1 cellular context compared by ENCODE assay signal in genomic region chr20:19181552-19181951, GRCh38.
TF ChIP-seq lines count a peak whose summit lies in the region.

No MANE protein-coding gene starts in this region.

TF ChIP-seq in GM12878, 131 proteins besides CTCF, POLR2A, EP300 and RAD21:
- no peak for TF ChIP-seq CHD4 (IDR thresholded peaks at IDR 0.05)
- TF ChIP-seq, protein P1, sequence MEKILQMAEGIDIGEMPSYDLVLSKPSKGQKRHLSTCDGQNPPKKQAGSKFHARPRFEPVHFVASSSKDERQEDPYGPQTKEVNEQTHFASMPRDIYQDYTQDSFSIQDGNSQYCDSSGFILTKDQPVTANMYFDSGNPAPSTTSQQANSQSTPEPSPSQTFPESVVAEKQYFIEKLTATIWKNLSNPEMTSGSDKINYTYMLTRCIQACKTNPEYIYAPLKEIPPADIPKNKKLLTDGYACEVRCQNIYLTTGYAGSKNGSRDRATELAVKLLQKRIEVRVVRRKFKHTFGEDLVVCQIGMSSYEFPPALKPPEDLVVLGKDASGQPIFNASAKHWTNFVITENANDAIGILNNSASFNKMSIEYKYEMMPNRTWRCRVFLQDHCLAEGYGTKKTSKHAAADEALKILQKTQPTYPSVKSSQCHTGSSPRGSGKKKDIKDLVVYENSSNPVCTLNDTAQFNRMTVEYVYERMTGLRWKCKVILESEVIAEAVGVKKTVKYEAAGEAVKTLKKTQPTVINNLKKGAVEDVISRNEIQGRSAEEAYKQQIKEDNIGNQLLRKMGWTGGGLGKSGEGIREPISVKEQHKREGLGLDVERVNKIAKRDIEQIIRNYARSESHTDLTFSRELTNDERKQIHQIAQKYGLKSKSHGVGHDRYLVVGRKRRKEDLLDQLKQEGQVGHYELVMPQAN (conservative IDR thresholded peaks at IDR 0.05): no peak
- no peak for TF ChIP-seq MYC (IDR thresholded peaks at IDR 0.05; ENCODE audit: insufficient read depth, insufficient read length, insufficient replicate concordance, low read length, severe bottlenecking)
- TF ChIP-seq, protein P2, sequence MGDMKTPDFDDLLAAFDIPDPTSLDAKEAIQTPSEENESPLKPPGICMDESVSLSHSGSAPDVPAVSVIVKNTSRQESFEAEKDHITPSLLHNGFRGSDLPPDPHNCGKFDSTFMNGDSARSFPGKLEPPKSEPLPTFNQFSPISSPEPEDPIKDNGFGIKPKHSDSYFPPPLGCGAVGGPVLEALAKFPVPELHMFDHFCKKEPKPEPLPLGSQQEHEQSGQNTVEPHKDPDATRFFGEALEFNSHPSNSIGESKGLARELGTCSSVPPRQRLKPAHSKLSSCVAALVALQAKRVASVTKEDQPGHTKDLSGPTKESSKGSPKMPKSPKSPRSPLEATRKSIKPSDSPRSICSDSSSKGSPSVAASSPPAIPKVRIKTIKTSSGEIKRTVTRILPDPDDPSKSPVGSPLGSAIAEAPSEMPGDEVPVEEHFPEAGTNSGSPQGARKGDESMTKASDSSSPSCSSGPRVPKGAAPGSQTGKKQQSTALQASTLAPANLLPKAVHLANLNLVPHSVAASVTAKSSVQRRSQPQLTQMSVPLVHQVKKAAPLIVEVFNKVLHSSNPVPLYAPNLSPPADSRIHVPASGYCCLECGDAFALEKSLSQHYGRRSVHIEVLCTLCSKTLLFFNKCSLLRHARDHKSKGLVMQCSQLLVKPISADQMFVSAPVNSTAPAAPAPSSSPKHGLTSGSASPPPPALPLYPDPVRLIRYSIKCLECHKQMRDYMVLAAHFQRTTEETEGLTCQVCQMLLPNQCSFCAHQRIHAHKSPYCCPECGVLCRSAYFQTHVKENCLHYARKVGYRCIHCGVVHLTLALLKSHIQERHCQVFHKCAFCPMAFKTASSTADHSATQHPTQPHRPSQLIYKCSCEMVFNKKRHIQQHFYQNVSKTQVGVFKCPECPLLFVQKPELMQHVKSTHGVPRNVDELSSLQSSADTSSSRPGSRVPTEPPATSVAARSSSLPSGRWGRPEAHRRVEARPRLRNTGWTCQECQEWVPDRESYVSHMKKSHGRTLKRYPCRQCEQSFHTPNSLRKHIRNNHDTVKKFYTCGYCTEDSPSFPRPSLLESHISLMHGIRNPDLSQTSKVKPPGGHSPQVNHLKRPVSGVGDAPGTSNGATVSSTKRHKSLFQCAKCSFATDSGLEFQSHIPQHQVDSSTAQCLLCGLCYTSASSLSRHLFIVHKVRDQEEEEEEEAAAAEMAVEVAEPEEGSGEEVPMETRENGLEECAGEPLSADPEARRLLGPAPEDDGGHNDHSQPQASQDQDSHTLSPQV (IDR thresholded peaks at IDR 0.05): no peak
- TF ChIP-seq LARP7 (IDR thresholded peaks at IDR 0.05): no peak
- TF ChIP-seq ZBTB11 (CRISPR knock-in tag; IDR thresholded peaks at IDR 0.05): no peak
- TF ChIP-seq ZBED1 (IDR thresholded peaks at IDR 0.05; ENCODE audit: borderline replicate concordance): no peak
- no peak for TF ChIP-seq ZNF622 (IDR thresholded peaks at IDR 0.05)
- peak; percentile 75; the same call in 1 of the 2 replicates for TF ChIP-seq BCL11A (IDR thresholded peaks at IDR 0.05; ENCODE audit: low read depth, low read length)
- TF ChIP-seq ZNF207 (IDR thresholded peaks at IDR 0.05; ENCODE audit: borderline replicate concordance): no peak
- TF ChIP-seq, protein P3, sequence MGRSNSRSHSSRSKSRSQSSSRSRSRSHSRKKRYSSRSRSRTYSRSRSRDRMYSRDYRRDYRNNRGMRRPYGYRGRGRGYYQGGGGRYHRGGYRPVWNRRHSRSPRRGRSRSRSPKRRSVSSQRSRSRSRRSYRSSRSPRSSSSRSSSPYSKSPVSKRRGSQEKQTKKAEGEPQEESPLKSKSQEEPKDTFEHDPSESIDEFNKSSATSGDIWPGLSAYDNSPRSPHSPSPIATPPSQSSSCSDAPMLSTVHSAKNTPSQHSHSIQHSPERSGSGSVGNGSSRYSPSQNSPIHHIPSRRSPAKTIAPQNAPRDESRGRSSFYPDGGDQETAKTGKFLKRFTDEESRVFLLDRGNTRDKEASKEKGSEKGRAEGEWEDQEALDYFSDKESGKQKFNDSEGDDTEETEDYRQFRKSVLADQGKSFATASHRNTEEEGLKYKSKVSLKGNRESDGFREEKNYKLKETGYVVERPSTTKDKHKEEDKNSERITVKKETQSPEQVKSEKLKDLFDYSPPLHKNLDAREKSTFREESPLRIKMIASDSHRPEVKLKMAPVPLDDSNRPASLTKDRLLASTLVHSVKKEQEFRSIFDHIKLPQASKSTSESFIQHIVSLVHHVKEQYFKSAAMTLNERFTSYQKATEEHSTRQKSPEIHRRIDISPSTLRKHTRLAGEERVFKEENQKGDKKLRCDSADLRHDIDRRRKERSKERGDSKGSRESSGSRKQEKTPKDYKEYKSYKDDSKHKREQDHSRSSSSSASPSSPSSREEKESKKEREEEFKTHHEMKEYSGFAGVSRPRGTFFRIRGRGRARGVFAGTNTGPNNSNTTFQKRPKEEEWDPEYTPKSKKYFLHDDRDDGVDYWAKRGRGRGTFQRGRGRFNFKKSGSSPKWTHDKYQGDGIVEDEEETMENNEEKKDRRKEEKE (IDR thresholded peaks at IDR 0.05): no peak
- TF ChIP-seq RBBP5 (conservative IDR thresholded peaks at IDR 0.05): no peak
- no peak for TF ChIP-seq BRCA1 (IDR thresholded peaks at IDR 0.05; ENCODE audit: low read depth, low read length)
- no peak for TF ChIP-seq POU2F2 (IDR thresholded peaks at IDR 0.05; ENCODE audit: borderline replicate concordance, low read depth, low read length)
- no peak for TF ChIP-seq ETV6 (conservative IDR thresholded peaks at IDR 0.05 in 1 of 2, IDR thresholded peaks at IDR 0.05 in 1 of 2; ENCODE audit: borderline replicate concordance in 1 of 2, low read depth in 1 of 2)
- no peak for TF ChIP-seq RCOR1 (conservative IDR thresholded peaks at IDR 0.05; ENCODE audit: low read depth, low read length)
- no peak for TF ChIP-seq YBX1 (IDR thresholded peaks at IDR 0.05)
- TF ChIP-seq NFYA (IDR thresholded peaks at IDR 0.05; ENCODE audit: borderline replicate concordance, low read depth, low read length): no peak
- TF ChIP-seq, protein P4, sequence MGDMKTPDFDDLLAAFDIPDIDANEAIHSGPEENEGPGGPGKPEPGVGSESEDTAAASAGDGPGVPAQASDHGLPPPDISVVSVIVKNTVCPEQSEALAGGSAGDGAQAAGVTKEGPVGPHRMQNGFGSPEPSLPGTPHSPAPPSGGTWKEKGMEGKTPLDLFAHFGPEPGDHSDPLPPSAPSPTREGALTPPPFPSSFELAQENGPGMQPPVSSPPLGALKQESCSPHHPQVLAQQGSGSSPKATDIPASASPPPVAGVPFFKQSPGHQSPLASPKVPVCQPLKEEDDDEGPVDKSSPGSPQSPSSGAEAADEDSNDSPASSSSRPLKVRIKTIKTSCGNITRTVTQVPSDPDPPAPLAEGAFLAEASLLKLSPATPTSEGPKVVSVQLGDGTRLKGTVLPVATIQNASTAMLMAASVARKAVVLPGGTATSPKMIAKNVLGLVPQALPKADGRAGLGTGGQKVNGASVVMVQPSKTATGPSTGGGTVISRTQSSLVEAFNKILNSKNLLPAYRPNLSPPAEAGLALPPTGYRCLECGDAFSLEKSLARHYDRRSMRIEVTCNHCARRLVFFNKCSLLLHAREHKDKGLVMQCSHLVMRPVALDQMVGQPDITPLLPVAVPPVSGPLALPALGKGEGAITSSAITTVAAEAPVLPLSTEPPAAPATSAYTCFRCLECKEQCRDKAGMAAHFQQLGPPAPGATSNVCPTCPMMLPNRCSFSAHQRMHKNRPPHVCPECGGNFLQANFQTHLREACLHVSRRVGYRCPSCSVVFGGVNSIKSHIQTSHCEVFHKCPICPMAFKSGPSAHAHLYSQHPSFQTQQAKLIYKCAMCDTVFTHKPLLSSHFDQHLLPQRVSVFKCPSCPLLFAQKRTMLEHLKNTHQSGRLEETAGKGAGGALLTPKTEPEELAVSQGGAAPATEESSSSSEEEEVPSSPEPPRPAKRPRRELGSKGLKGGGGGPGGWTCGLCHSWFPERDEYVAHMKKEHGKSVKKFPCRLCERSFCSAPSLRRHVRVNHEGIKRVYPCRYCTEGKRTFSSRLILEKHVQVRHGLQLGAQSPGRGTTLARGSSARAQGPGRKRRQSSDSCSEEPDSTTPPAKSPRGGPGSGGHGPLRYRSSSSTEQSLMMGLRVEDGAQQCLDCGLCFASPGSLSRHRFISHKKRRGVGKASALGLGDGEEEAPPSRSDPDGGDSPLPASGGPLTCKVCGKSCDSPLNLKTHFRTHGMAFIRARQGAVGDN (IDR thresholded peaks at IDR 0.05): no peak
- no peak for TF ChIP-seq STAT3 (IDR thresholded peaks at IDR 0.05; ENCODE audit: low read depth, low read length)
- peak; percentile 71 for TF ChIP-seq MTA2 (IDR thresholded peaks at IDR 0.05; ENCODE audit: low read depth)
- peak; percentile 47 for TF ChIP-seq JUNB (IDR thresholded peaks at IDR 0.05)
- TF ChIP-seq RUNX3 (IDR thresholded peaks at IDR 0.05; ENCODE audit: low read length): peak; percentile 17; the same call in 1 of the 2 replicates
- TF ChIP-seq MEF2B (IDR thresholded peaks at IDR 0.05; ENCODE audit: partially characterized antibody, poor library complexity, severe bottlenecking): no peak
- TF ChIP-seq E2F4 (IDR thresholded peaks at IDR 0.05; ENCODE audit: low read depth, low read length): no peak
- TF ChIP-seq GATAD2B (conservative IDR thresholded peaks at IDR 0.05; ENCODE audit: low read depth): no peak
- TF ChIP-seq SMARCA5 (IDR thresholded peaks at IDR 0.05): no peak
- no peak for TF ChIP-seq CHD1 (IDR thresholded peaks at IDR 0.05; ENCODE audit: low read depth, low read length)
- TF ChIP-seq JUND (IDR thresholded peaks at IDR 0.05; ENCODE audit: low read depth, low read length): no peak
- TF ChIP-seq, protein P5, sequence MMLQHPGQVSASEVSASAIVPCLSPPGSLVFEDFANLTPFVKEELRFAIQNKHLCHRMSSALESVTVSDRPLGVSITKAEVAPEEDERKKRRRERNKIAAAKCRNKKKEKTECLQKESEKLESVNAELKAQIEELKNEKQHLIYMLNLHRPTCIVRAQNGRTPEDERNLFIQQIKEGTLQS (IDR thresholded peaks at IDR 0.05; ENCODE audit: borderline replicate concordance, extremely low read depth, low read depth, low read length): no peak
- no peak for TF ChIP-seq YY1 (IDR thresholded peaks at IDR 0.05; ENCODE audit: low read depth, low read length)
- no peak for TF ChIP-seq HDGF (IDR thresholded peaks at IDR 0.05)
- TF ChIP-seq, protein P6, sequence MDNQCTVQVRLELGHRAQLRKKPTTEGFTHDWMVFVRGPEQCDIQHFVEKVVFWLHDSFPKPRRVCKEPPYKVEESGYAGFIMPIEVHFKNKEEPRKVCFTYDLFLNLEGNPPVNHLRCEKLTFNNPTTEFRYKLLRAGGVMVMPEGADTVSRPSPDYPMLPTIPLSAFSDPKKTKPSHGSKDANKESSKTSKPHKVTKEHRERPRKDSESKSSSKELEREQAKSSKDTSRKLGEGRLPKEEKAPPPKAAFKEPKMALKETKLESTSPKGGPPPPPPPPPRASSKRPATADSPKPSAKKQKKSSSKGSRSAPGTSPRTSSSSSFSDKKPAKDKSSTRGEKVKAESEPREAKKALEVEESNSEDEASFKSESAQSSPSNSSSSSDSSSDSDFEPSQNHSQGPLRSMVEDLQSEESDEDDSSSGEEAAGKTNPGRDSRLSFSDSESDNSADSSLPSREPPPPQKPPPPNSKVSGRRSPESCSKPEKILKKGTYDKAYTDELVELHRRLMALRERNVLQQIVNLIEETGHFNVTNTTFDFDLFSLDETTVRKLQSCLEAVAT (IDR thresholded peaks at IDR 0.05): no peak
- TF ChIP-seq SRF (IDR thresholded peaks at IDR 0.05; ENCODE audit: low read depth in 2 of 2, low read length in 2 of 2): no peak
- 0 out of 4 replicates have a peak, but pooled peaks of 1 of the 2 experiments have one; percentile 16 for TF ChIP-seq IKZF2 (IDR thresholded peaks at IDR 0.05)
- TF ChIP-seq, protein P7, sequence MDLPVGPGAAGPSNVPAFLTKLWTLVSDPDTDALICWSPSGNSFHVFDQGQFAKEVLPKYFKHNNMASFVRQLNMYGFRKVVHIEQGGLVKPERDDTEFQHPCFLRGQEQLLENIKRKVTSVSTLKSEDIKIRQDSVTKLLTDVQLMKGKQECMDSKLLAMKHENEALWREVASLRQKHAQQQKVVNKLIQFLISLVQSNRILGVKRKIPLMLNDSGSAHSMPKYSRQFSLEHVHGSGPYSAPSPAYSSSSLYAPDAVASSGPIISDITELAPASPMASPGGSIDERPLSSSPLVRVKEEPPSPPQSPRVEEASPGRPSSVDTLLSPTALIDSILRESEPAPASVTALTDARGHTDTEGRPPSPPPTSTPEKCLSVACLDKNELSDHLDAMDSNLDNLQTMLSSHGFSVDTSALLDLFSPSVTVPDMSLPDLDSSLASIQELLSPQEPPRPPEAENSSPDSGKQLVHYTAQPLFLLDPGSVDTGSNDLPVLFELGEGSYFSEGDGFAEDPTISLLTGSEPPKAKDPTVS (IDR thresholded peaks at IDR 0.05; ENCODE audit: low read depth, low read length): no peak
